ENCODE assay signal across 1 cellular context in the genomic region with DNA sequence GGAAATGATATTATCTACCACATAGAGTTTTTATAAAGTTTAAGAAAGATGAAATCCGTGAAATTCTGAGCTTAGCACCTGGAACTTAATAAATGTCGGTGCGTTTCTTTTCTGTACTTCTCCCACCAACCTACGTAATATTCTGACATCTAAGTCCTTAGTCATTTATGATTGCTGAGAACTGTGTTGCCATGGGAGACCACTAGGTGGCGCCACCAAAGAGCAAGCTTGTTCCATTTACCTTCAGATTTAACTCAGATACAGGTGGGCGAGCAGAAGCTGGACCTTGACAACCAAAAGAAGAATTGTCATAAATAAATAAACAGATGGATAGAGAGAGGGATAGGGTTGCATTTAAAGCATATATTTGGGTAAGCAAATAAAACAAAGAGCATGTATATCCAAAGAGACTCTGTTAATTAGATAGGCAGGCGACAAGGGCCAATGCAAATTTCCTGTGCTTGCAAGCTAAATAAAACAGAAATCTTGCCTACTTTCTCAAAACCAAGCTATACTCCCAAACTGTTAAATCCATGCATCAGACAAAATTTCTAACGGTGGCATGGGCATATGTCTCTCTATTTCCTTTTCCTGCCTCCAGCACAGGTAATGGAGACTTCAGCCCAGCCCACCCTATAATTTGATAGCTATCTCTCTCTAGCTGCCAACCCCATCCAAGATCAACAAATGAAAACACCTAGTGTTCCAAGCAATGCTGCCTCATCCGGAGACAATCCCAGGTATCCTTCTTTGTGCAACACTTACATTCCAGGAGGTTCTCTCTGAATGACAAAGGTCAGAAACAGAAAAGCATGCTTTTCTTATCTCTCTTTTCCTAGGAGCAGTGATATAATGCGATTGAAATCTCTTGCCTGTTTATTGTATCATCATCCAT.
TF ChIP-seq lines count a peak whose summit lies in the region.

No MANE protein-coding gene starts in this region.

TF ChIP-seq in HCT116, 20 proteins besides CTCF, POLR2A, EP300 and RAD21:
- TF ChIP-seq, protein P1, sequence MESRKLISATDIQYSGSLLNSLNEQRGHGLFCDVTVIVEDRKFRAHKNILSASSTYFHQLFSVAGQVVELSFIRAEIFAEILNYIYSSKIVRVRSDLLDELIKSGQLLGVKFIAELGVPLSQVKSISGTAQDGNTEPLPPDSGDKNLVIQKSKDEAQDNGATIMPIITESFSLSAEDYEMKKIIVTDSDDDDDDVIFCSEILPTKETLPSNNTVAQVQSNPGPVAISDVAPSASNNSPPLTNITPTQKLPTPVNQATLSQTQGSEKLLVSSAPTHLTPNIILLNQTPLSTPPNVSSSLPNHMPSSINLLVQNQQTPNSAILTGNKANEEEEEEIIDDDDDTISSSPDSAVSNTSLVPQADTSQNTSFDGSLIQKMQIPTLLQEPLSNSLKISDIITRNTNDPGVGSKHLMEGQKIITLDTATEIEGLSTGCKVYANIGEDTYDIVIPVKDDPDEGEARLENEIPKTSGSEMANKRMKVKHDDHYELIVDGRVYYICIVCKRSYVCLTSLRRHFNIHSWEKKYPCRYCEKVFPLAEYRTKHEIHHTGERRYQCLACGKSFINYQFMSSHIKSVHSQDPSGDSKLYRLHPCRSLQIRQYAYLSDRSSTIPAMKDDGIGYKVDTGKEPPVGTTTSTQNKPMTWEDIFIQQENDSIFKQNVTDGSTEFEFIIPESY (IDR thresholded peaks at IDR 0.05; ENCODE audit: extremely low read depth, insufficient replicate concordance, low read length) = no peak
